Comparison of ENCODE assay signal across 1 cellular context in genomic region chr20:10671221-10671849, GRCh38.
TF ChIP-seq lines count a peak whose summit lies in the region.

No MANE protein-coding gene starts in this region.

TF ChIP-seq in H1, 55 proteins besides CTCF, POLR2A, EP300 and RAD21 (continued from another document):
- TF ChIP-seq CHD7 (IDR thresholded peaks at IDR 0.05; ENCODE audit: insufficient replicate concordance, low read length) (no peak), TCF12 (IDR thresholded peaks at IDR 0.05; ENCODE audit: low read depth, low read length) (no peak), HDAC6 (IDR thresholded peaks at IDR 0.05; ENCODE audit: low read depth, low read length) (no peak), TEAD4 (IDR thresholded peaks at IDR 0.05; ENCODE audit: low read depth, low read length) (no peak), SP2 (IDR thresholded peaks at IDR 0.05; ENCODE audit: low read length) (no peak), MAFK (IDR thresholded peaks at IDR 0.05; ENCODE audit: low read depth, low read length) (no peak), JUN (IDR thresholded peaks at IDR 0.05; ENCODE audit: low read depth, low read length) (no peak), MAX (IDR thresholded peaks at IDR 0.05) (peak; percentile 99), KDM1A (IDR thresholded peaks at IDR 0.05; ENCODE audit: borderline replicate concordance, low read length) (no peak), ATF3 (IDR thresholded peaks at IDR 0.05; ENCODE audit: insufficient read depth, low read depth, low read length) (peak; percentile 68), CHD2 (IDR thresholded peaks at IDR 0.05; ENCODE audit: low read length) (no peak), SP4 (IDR thresholded peaks at IDR 0.05; ENCODE audit: low read length) (no peak), TBP (IDR thresholded peaks at IDR 0.05; ENCODE audit: low read depth, low read length) (peak; percentile 15; the same call in 1 of the 2 replicates), EGR1 (IDR thresholded peaks at IDR 0.05; ENCODE audit: borderline replicate concordance, low read depth, low read length) (no peak), HDAC2 (IDR thresholded peaks at IDR 0.05; ENCODE audit: borderline replicate concordance in 1 of 2, low read depth in 2 of 2, low read length in 2 of 2) (peak in 1 of 2 experiments; percentile 24; a peak in 1 of 4 replicates), PHF8 (conservative IDR thresholded peaks at IDR 0.05; ENCODE audit: low read depth, low read length) (no peak), GTF2F1 (IDR thresholded peaks at IDR 0.05; ENCODE audit: borderline replicate concordance, low read depth, low read length) (no peak), SAP30 (IDR thresholded peaks at IDR 0.05; ENCODE audit: insufficient read depth, insufficient replicate concordance, low read length) (peak; percentile 49), ATF2 (IDR thresholded peaks at IDR 0.05; ENCODE audit: low read length) (no peak), CREB1 (IDR thresholded peaks at IDR 0.05) (no peak), NRF1 (IDR thresholded peaks at IDR 0.05; ENCODE audit: low read depth, low read length) (no peak), JUND (IDR thresholded peaks at IDR 0.05; ENCODE audit: low read length) (peak; percentile 86), SIN3A (conservative IDR thresholded peaks at IDR 0.05 in 1 of 2, IDR thresholded peaks at IDR 0.05 in 1 of 2; ENCODE audit: low read depth in 1 of 2, low read length in 2 of 2) (peak in 1 of 2 experiments; percentile 89; a peak in 2 of 4 replicates), USF2 (IDR thresholded peaks at IDR 0.05; ENCODE audit: low read length) (peak; percentile 75), E2F6 (IDR thresholded peaks at IDR 0.05) (peak; percentile 67), CTBP2 (IDR thresholded peaks at IDR 0.05; ENCODE audit: borderline replicate concordance, insufficient read depth, insufficient read length, low read length) (no peak), ZNF274 (IDR thresholded peaks at IDR 0.05; ENCODE audit: borderline replicate concordance, extremely low read depth, low read length) (no peak), CEBPB (IDR thresholded peaks at IDR 0.05; ENCODE audit: low read depth, low read length) (no peak), ASH2L (IDR thresholded peaks at IDR 0.05; ENCODE audit: low read length) (no peak), CBX8 (IDR thresholded peaks at IDR 0.05; ENCODE audit: borderline replicate concordance, low read depth, low read length) (no peak)
